19 cellular contexts compared by ENCODE assay signal in genomic region chr6:9977451-9977850, GRCh38.
"Had no signal": no experiment of that assay in that cellular context is flagged by ENCODE, and none has a peak within 500 bp of the region (broad histone marks: within the 10 kb centered on the region; RNA-seq: fewer than 3 reads in every experiment).

No MANE protein-coding gene starts in this region.

- H3K27ac Mint-ChIP-seq: natural killer cell treated with Interleukin-12 subunit alpha and Interleukin-12 subunit beta and Interleukin-15 and Interleukin-18, amount 100 ng/mL, for 72 hours; stimulated activated effector memory CD8-positive, alpha-beta T cell treated with anti-CD3 and anti-CD28 coated beads, Interleukin-12 subunit alpha, Interleukin-12 subunit beta, amount 100 ng/mL, for 72 hours had no signal

- H3K27me3 Mint-ChIP-seq: natural killer cell treated with Interleukin-12 subunit alpha and Interleukin-12 subunit beta and Interleukin-15 and Interleukin-18, amount 100 ng/mL, for 72 hours had no signal

- H3K4me1 Mint-ChIP-seq: stimulated activated effector memory CD8-positive, alpha-beta T cell treated with anti-CD3 and anti-CD28 coated beads, Interleukin-12 subunit alpha, Interleukin-12 subunit beta, amount 100 ng/mL, for 72 hours had no signal

- H3K9me3 ChIP-seq: esophagus muscularis mucosa, gastrocnemius medialis, heart right ventricle, neutrophil, suprapubic skin, tibial artery, upper lobe of right lung, vagina had no signal

- H3K4me3 Mint-ChIP-seq: natural killer cell treated with Interleukin-12 subunit alpha and Interleukin-12 subunit beta and Interleukin-15 and Interleukin-18, amount 100 ng/mL, for 72 hours; stimulated activated effector memory CD8-positive, alpha-beta T cell treated with anti-CD3 and anti-CD28 coated beads, Interleukin-12 subunit alpha, Interleukin-12 subunit beta, amount 100 ng/mL, for 72 hours had no signal

- ATAC-seq: gastrocnemius medialis; heart right ventricle; left lobe of liver; natural killer cell treated with Interleukin-12 subunit alpha and Interleukin-12 subunit beta and Interleukin-15 and Interleukin-18, amount 100 ng/mL, for 72 hours; right cardiac atrium; stimulated activated effector memory CD8-positive, alpha-beta T cell treated with anti-CD3 and anti-CD28 coated beads, Interleukin-12 subunit alpha, Interleukin-12 subunit beta, amount 100 ng/mL, for 72 hours; stimulated activated naive CD8-positive, alpha-beta T cell treated with anti-CD3 and anti-CD28 coated beads, Interleukin-15, Interleukin-2, amounts not matched to agents 100 U/mL and 50 U/mL, for 24 hours; upper lobe of right lung had no signal

- H3K27ac ChIP-seq: esophagus muscularis mucosa, gastrocnemius medialis, heart right ventricle, neutrophil, suprapubic skin, tibial artery, upper lobe of right lung, vagina had no signal

- H3K36me3 Mint-ChIP-seq: natural killer cell treated with Interleukin-12 subunit alpha and Interleukin-12 subunit beta and Interleukin-15 and Interleukin-18, amount 100 ng/mL, for 72 hours; stimulated activated effector memory CD8-positive, alpha-beta T cell treated with anti-CD3 and anti-CD28 coated beads, Interleukin-12 subunit alpha, Interleukin-12 subunit beta, amount 100 ng/mL, for 72 hours had no signal

- H3K36me3 ChIP-seq: esophagus muscularis mucosa, gastrocnemius medialis, heart right ventricle, neutrophil, suprapubic skin, tibial artery, upper lobe of right lung, vagina had no signal

- H3K4me1 ChIP-seq: esophagus muscularis mucosa, gastrocnemius medialis, heart right ventricle, tibial artery, upper lobe of right lung, vagina had no signal

- H3K4me3 ChIP-seq: esophagus muscularis mucosa, gastrocnemius medialis, heart right ventricle, suprapubic skin, tibial artery, upper lobe of right lung, vagina had no signal

- DNase-seq: effector memory CD4-positive, alpha-beta T cell; gastrocnemius medialis; heart right ventricle; islet precursor cell; mammary epithelial cell; posterior cingulate gyrus; right cardiac atrium; stimulated activated CD4-positive, alpha-beta T cell treated with anti-CD3 and anti-CD28 coated beads, Interleukin-4, amount 100 ng/mL, for 1 hour; stimulated activated CD8-positive, alpha-beta memory T cell treated with anti-CD3 and anti-CD28 coated beads, Interleukin-4, amount 100 ng/mL, for 48 hours; stimulated activated naive CD8-positive, alpha-beta T cell treated with anti-CD3 and anti-CD28 coated beads, Interleukin-15, Interleukin-2, amounts not matched to agents 100 U/mL and 50 U/mL, for 24 hours; tibial artery; upper lobe of right lung had no signal

- H3K27me3 ChIP-seq: esophagus muscularis mucosa, gastrocnemius medialis, neutrophil, suprapubic skin, tibial artery, upper lobe of right lung, vagina had no signal
